In genomic region chr15:90934949-90935751, GRCh38 we compare ENCODE assay signal across 7 cellular contexts. TPM values are rescaled to one million over a fixed set of nuclear protein-coding genes. Genes with fewer than 3 reads are reported as not detected.
DNase-seq lines count a peak whose midpoint lies in the region; ATAC-seq, FAIRE-seq and TF ChIP-seq lines count a peak whose summit lies in the region.

Gene UNC45A (plus strand): TSS chr15:90935285. CDS start chr15:90935325, 40 bp downstream.

- peaks cover 17% of the 10 kb centered on the region for H3K36me3 ChIP-seq in astrocyte (ENCODE audit: insufficient read depth, low read length)

- peak within 1 kb of the TSS; percentile 92 for H3K4me2 ChIP-seq in astrocyte (ENCODE audit: low read length)

- peaks cover 6% of the 10 kb centered on the region for H3K36me3 Mint-ChIP-seq in astrocyte (ENCODE audit: low read depth, unreplicated experiment)

- peaks cover 12% of the 10 kb centered on the region for H3K4me1 Mint-ChIP-seq in astrocyte (ENCODE audit: low read depth, unreplicated experiment)

- H3K9me3 Mint-ChIP-seq in astrocyte (ENCODE audit: unreplicated experiment), result no peaks in the 10 kb centered on the region

- peak within 1 kb of the TSS; percentile 92 for H2AFZ ChIP-seq in astrocyte (ENCODE audit: low read depth, low read length)

- H3K4me3 ChIP-seq in astrocyte (ENCODE audit: insufficient read depth, low read depth, low read length) (peak within 1 kb of the TSS; percentile 67), retinal pigment epithelial cell (ENCODE audit: low read length) (peak within 1 kb of the TSS; percentile 74)

- H3K9ac ChIP-seq in astrocyte (ENCODE audit: low read length), result peak within 1 kb of the TSS; percentile 88

- H3K4me1 ChIP-seq in astrocyte (ENCODE audit: insufficient read depth, low read length), result peaks cover 34% of the 10 kb centered on the region

- H3K27ac ChIP-seq in astrocyte (ENCODE audit: low read depth, low read length), result peak within 1 kb of the TSS; percentile 69

- no peaks in the 10 kb centered on the region for H3K9me3 ChIP-seq in astrocyte (ENCODE audit: insufficient read depth, low read depth, low read length)

- peak; percentile 67 for ATAC-seq in HG02970 (IDR thresholded peaks at IDR 0.05; ENCODE audit: low FRiP score, unreplicated experiment)

- peaks cover 24% of the 10 kb centered on the region for H3K79me2 ChIP-seq in astrocyte (ENCODE audit: insufficient read depth, low read length)

- H3K27me3 Mint-ChIP-seq in astrocyte (ENCODE audit: low read depth, unreplicated experiment), result peaks cover 2% of the 10 kb centered on the region

- DNase-seq in GM18507 (ENCODE audit: extremely low spot score, insufficient read length, low read depth) (peak; percentile 93), NCI-H1930 (lab: John Stamatoyannopoulos, UW) (peak; percentile 74 to 85), T-helper 22 cell (ENCODE audit: low read depth) (peak; percentile 91), astrocyte (ENCODE audit: low read depth) (peak; percentile 69), hepatic stellate cell (ENCODE audit: low spot score) (peak; percentile 96), retinal pigment epithelial cell (ENCODE audit: low read depth) (no peak)

- no peaks in the 10 kb centered on the region for H3K27me3 ChIP-seq in astrocyte (ENCODE audit: insufficient read depth, low read length)

- peak; percentile 70 for FAIRE-seq in GM18507 (lab: Jason Lieb, UNC)
- FAIRE-seq in astrocyte (lab: Jason Lieb, UNC), result no peak

- TF ChIP-seq CTCF in astrocyte (IDR thresholded peaks at IDR 0.05; ENCODE audit: insufficient read depth, low read depth, low read length), result no peak
- peak; percentile 5 for TF ChIP-seq CTCF in retinal pigment epithelial cell (conservative IDR thresholded peaks at IDR 0.05; ENCODE audit: low read depth, low read length)

- H3K27ac Mint-ChIP-seq in astrocyte (ENCODE audit: unreplicated experiment), result peak within 1 kb of the TSS; percentile 20

- H4K20me1 ChIP-seq in astrocyte (ENCODE audit: insufficient read depth, low read length), result peaks cover 11% of the 10 kb centered on the region

- peak within 1 kb of the TSS; percentile 86 for H3K4me3 Mint-ChIP-seq in astrocyte (ENCODE audit: unreplicated experiment)

RNA-seq across cellular contexts. Expression of gene UNC45A, which starts in this region (rescaled TPM):
- 56.2 and 56.6 TPM in 2 replicates for total RNA-seq in astrocyte
